In genomic region chr7:18444856-18445255, GRCh38 we compare ENCODE assay signal across 24 cellular contexts. TPM values are rescaled to one million over a fixed set of nuclear protein-coding genes. Genes with fewer than 3 reads are reported as not detected.
DNase-seq lines count a peak whose midpoint lies in the region; ATAC-seq, FAIRE-seq and TF ChIP-seq lines count a peak whose summit lies in the region.
"Had no signal": no experiment of that assay in that cellular context is flagged by ENCODE, and none has a peak within 500 bp of the region (broad histone marks: within the 10 kb centered on the region; RNA-seq: fewer than 3 reads in every experiment).

No MANE protein-coding gene starts in this region.

- H3K4me2 ChIP-seq in GM23338: no peak overlapping the region
- no peak overlapping the region for H3K4me2 ChIP-seq in H1 (ENCODE audit: insufficient read depth in 1 of 2, low read depth in 2 of 2, low read length in 2 of 2)
- H3K4me2 ChIP-seq: A549 had no signal

- no peak overlapping the region for H2BK120ac ChIP-seq in H1 (replicated peaks; ENCODE audit: low read depth, low read length)

- no peak overlapping the region for H4K91ac ChIP-seq in H1 (replicated peaks; ENCODE audit: insufficient read length, low read length)

- H2BK15ac ChIP-seq in H1 (ENCODE audit: low read length): no peak overlapping the region

- H3K4me3 Mint-ChIP-seq in GM23338: no peak overlapping the region
- H3K4me3 Mint-ChIP-seq: CD14-positive monocyte; CD4-positive, alpha-beta T cell; CD8-positive, alpha-beta memory T cell; H9; HFFc6 had no signal

- H2AK5ac ChIP-seq in H1 (ENCODE audit: low read depth, low read length): no peak overlapping the region

- no peaks in the 10 kb centered on the region for H3K36me3 Mint-ChIP-seq in GM23338 (ENCODE audit: low read depth)
- H3K36me3 Mint-ChIP-seq: CD8-positive, alpha-beta memory T cell had no signal

- H2BK12ac ChIP-seq in H1 (ENCODE audit: low read depth, low read length): no peak overlapping the region

- WGBS in H1 (ENCODE audit: extremely low coverage in 1 of 2, insufficient coverage in 1 of 2, insufficient read length in 1 of 2, insufficient replicate concordance in 2 of 2, low coverage in 1 of 2, low lambda C conversion rate in 2 of 2, missing lambda C conversion rate in 1 of 2), 2 experiments: 94% methylated on average over 1 of the region's 1 CpG; no CpG with 5 or more reads in 1 of the 2 experiments

- H3K9ac ChIP-seq in H1 (replicated peaks in 1 of 4; ENCODE audit: extremely low read depth in 1 of 4, low read depth in 3 of 4, low read length in 3 of 4): no peak overlapping the region
- H3K9ac ChIP-seq: BLaER1 treated with 17β-estradiol and CSF1 and Interleukin-3, amounts not matched to agents 10 nM and 100 nM; GM23248 had no signal

- no peaks in the 10 kb centered on the region for H3K9me3 ChIP-seq in HAP-1
- no peaks in the 10 kb centered on the region for H3K9me3 ChIP-seq in H1 (ENCODE audit: insufficient read depth in 2 of 2, low read depth in 1 of 2, low read length in 1 of 2)
- H3K9me3 ChIP-seq: A549, BE2C had no signal

- H3K27me3 ChIP-seq in GM23338 (ENCODE audit: insufficient read depth) (no peaks in the 10 kb centered on the region), HAP-1 (ENCODE audit: low read depth) (no peaks in the 10 kb centered on the region), H1 (replicated peaks in 1 of 4; ENCODE audit: control insufficient read depth in 3 of 4, extremely low read depth in 1 of 4, insufficient read depth in 3 of 4, low read length in 3 of 4) (no peaks in the 10 kb centered on the region)
- H3K27me3 ChIP-seq: BE2C; BLaER1 treated with 17β-estradiol and CSF1 and Interleukin-3, amounts not matched to agents 10 nM and 100 nM had no signal

- TF ChIP-seq RAD21 in H1 (IDR thresholded peaks at IDR 0.05 in 1 of 2, conservative IDR thresholded peaks at IDR 0.05 in 1 of 2; ENCODE audit: low read depth in 2 of 2, low read length in 2 of 2): no peak

- H3F3A ChIP-seq in GM23338 (replicated peaks; ENCODE audit: low read depth): no peaks in the 10 kb centered on the region

- H2AFZ ChIP-seq in GM23338: no peak overlapping the region
- no peak overlapping the region for H2AFZ ChIP-seq in H1 (ENCODE audit: low read length)
- H2AFZ ChIP-seq: GM23248 had no signal

- H3K4ac ChIP-seq in H1 (replicated peaks; ENCODE audit: insufficient read length, low read depth, low read length): no peak overlapping the region

- no peak overlapping the region for H3K14ac ChIP-seq in H1 (ENCODE audit: insufficient read length)

- no peaks in the 10 kb centered on the region for H3K9me2 ChIP-seq in GM23338 (ENCODE audit: insufficient read depth)

- in situ Hi-C loops in HAP-1 (cut with MboI; ENCODE audit: low sequenced_read_pairs): no loop called here

- no peaks in the 10 kb centered on the region for H3K79me1 ChIP-seq in H1 (ENCODE audit: low read depth, low read length)

- CTCF ChIA-PET in H1 (lab: Charles Lee; ENCODE audit: partially characterized antibody): interaction anchor here (1.5 kb wide), 1 partner anchor 92 kb away, joined by 4 read pairs; no protein-coding TSS in a partner anchor

- H3K4me1 ChIP-seq in GM23338 (ENCODE audit: insufficient read depth) (peaks cover 12% of the 10 kb centered on the region), HAP-1 (peaks cover 76% of the 10 kb centered on the region), H1 (replicated peaks in 1 of 4; ENCODE audit: control insufficient read depth in 3 of 4, insufficient read depth in 4 of 4, low read length in 3 of 4) (no peaks in the 10 kb centered on the region; a peak in 1 of 7 replicates)
- H3K4me1 ChIP-seq: A549 had no signal

- no peak overlapping the region for H3K27ac ChIP-seq in GM23338 (ENCODE audit: low read depth)
- no peak overlapping the region for H3K27ac ChIP-seq in H1 (ENCODE audit: low read depth, low read length)
- H3K27ac ChIP-seq: A549; BLaER1 treated with 17β-estradiol and CSF1 and Interleukin-3, amounts not matched to agents 10 nM and 100 nM; GM23248 had no signal

- ATAC-seq in GM23338: no peak
- no peak for ATAC-seq in HG02588 (IDR thresholded peaks at IDR 0.05; ENCODE audit: unreplicated experiment)
- ATAC-seq in GM21529 (IDR thresholded peaks at IDR 0.05; ENCODE audit: unreplicated experiment): no peak
- ATAC-seq: A549, GM12878 had no signal

- TF ChIP-seq CTCF in GM23338 (conservative IDR thresholded peaks at IDR 0.05; ENCODE audit: low read depth in 2 of 2) (no peak), H1 (IDR thresholded peaks at IDR 0.05; ENCODE audit: control extremely low read depth in 1 of 3, insufficient read depth in 1 of 3, low read depth in 1 of 3, low read length in 3 of 3) (no peak)

- DNase-seq in GM23338 (ENCODE audit: low spot score): peak; percentile 41
- DNase-seq in HAP-1 (ENCODE audit: low spot score in 2 of 2): peak; percentile 44 to 87
- no peak for DNase-seq in H1 (ENCODE audit: low read depth in 1 of 2, low spot score in 2 of 2)
- DNase-seq in HUDEP-2 (lab: John Stamatoyannopoulos, UW; ENCODE audit: unreplicated experiment in 76 of 76): no peak
- DNase-seq: 8988T; ACHN; AML-193; CD4-positive, alpha-beta T cell; CD8-positive, alpha-beta memory T cell; DMS 273 treated with DMSO at 0.1 percent for 48 hours; DMS79; EL; GDM1; GM23248; H9; HFFc6 had no signal

- H3K56ac ChIP-seq in H1 (replicated peaks; ENCODE audit: insufficient read length, low read depth, low read length): no peak overlapping the region

- no peak overlapping the region for H2BK20ac ChIP-seq in H1 (ENCODE audit: low read length)

- H3K36me3 ChIP-seq in GM23338 (ENCODE audit: insufficient read depth) (no peaks in the 10 kb centered on the region), HAP-1 (replicated peaks) (no peaks in the 10 kb centered on the region), H1 (ENCODE audit: control insufficient read depth in 2 of 4, insufficient read depth in 4 of 4, low read length in 3 of 4) (no peaks in the 10 kb centered on the region)
- H3K36me3 ChIP-seq: BE2C; BLaER1 treated with 17β-estradiol and CSF1 and Interleukin-3, amounts not matched to agents 10 nM and 100 nM had no signal

- H3K18ac ChIP-seq in H1 (ENCODE audit: extremely low read depth, low read length): no peak overlapping the region

- H3K4me1 Mint-ChIP-seq in GM23338: peaks cover 17% of the 10 kb centered on the region; the same call in 2 of the 3 replicates
- H3K4me1 Mint-ChIP-seq: CD14-positive monocyte; CD8-positive, alpha-beta memory T cell had no signal

- H3K23ac ChIP-seq in H1 (ENCODE audit: insufficient read length): no peak overlapping the region

- H3K79me2 ChIP-seq in GM23338 (replicated peaks; ENCODE audit: insufficient read depth) (no peaks in the 10 kb centered on the region), H1 (ENCODE audit: control insufficient read depth in 1 of 2, insufficient read depth in 2 of 2, low read length in 2 of 2) (no peaks in the 10 kb centered on the region)

- peak overlapping the region; percentile 87 for H3K27ac Mint-ChIP-seq in GM23338
- H3K27ac Mint-ChIP-seq: CD14-positive monocyte; CD4-positive, alpha-beta T cell; CD8-positive, alpha-beta memory T cell; HFFc6 had no signal

- H3K27me3 Mint-ChIP-seq in GM23338 (ENCODE audit: insufficient read depth, low read depth, poor library complexity): peaks cover 3% of the 10 kb centered on the region
- H3K27me3 Mint-ChIP-seq: CD4-positive, alpha-beta T cell; CD8-positive, alpha-beta memory T cell had no signal

- H4K8ac ChIP-seq in H1 (ENCODE audit: extremely low read depth, insufficient read depth, low read length): no peak overlapping the region

- no peaks in the 10 kb centered on the region for H4K20me1 ChIP-seq in GM23338 (replicated peaks; ENCODE audit: insufficient read depth)
- H4K20me1 ChIP-seq in H1 (replicated peaks in 1 of 2; ENCODE audit: control insufficient read depth in 1 of 2, insufficient read depth in 2 of 2, low read length in 2 of 2): no peaks in the 10 kb centered on the region
- H4K20me1 ChIP-seq: BLaER1 treated with 17β-estradiol and CSF1 and Interleukin-3, amounts not matched to agents 10 nM and 100 nM had no signal

- POLR2A ChIA-PET in H1 (lab: Charles Lee; ENCODE audit: partially characterized antibody): no interaction called here

- no peak for TF ChIP-seq EP300 in H1 (IDR thresholded peaks at IDR 0.05; ENCODE audit: borderline replicate concordance in 1 of 2, low read depth in 2 of 2, low read length in 2 of 2)

- no peaks in the 10 kb centered on the region for H3K23me2 ChIP-seq in H1 (ENCODE audit: low read depth, low read length)

- no peak overlapping the region for H4K5ac ChIP-seq in H1 (ENCODE audit: insufficient read length, low read depth, low read length)

- H3K9me3 Mint-ChIP-seq in GM23338: no peaks in the 10 kb centered on the region
- H3K9me3 Mint-ChIP-seq: CD4-positive, alpha-beta T cell; CD8-positive, alpha-beta memory T cell; H9; HFFc6 had no signal

- H2BK5ac ChIP-seq in H1 (ENCODE audit: low read depth, low read length): no peak overlapping the region

- H3K4me3 ChIP-seq in GM23338 (no peak overlapping the region), HAP-1 (no peak overlapping the region), H1 (ENCODE audit: extremely low read depth in 1 of 4, insufficient read depth in 2 of 4, low read depth in 3 of 4, low read length in 4 of 4) (no peak overlapping the region)
- H3K4me3 ChIP-seq: A549; BLaER1 treated with 17β-estradiol and CSF1 and Interleukin-3, amounts not matched to agents 10 nM and 100 nM; GM12878; GM23248 had no signal

- no peak for FAIRE-seq in H1 (lab: Jason Lieb, UNC)
- FAIRE-seq: A549, D721Med, GM12878 had no signal

- no peak for TF ChIP-seq POLR2A in H1 (IDR thresholded peaks at IDR 0.05; ENCODE audit: control extremely low read depth in 1 of 2, low read depth in 2 of 2, low read length in 2 of 2)

TF ChIP-seq in GM23338, 12 proteins besides CTCF, POLR2A, EP300 and RAD21 (continues in another document):
- TF ChIP-seq EZH2phosphoT487 (IDR thresholded peaks at IDR 0.05; ENCODE audit: unreplicated experiment) (no peak), ZNF114 (CRISPR knock-in tag; IDR thresholded peaks at IDR 0.05) (no peak), EZH2 (IDR thresholded peaks at IDR 0.05; ENCODE audit: low read depth, unreplicated experiment) (no peak)

TF ChIP-seq in H1, 55 proteins besides CTCF, POLR2A, EP300 and RAD21:
- TF ChIP-seq CEBPB (IDR thresholded peaks at IDR 0.05; ENCODE audit: low read depth, low read length) (0 out of 2 replicates have a peak, but pooled peaks have one; percentile 6), SIRT6 (IDR thresholded peaks at IDR 0.05; ENCODE audit: low read length) (no peak)

RNA-seq across cellular contexts. Expression of gene HDAC9, which starts 50.7 kb away (rescaled TPM):
- total RNA-seq in GM23338 (2014; rRNA removed; shearing (Covaris generic)): 11.0 and 18.5 TPM in 2 replicates
- polyA plus RNA-seq in GM23338 (2016; fragmentation: Nextera tagmentation; extraction: Ambion mirVana): 5.7 and 8.3 TPM in 2 replicates
- 9.4 and 13.1 TPM in 2 replicates for total RNA-seq in H1 (2021; fragmentation: NEBNext Ultra II Directional; extraction: Animal tissue kit (Norgen Biotek cat#: 25700))
- 7.3 and 9.5 TPM in 2 replicates for polyA plus RNA-seq in H1 (2011; rRNA removed)
- 8.0 TPM for polyA plus RNA-seq in H1 (2011; cell fraction: cytosol; rRNA removed)
- 12.8 TPM for polyA plus RNA-seq in H1 (2011; cell fraction: nucleus; rRNA removed)
- 11.9 to 19.4 TPM (median 15.9 TPM) in 4 replicates for polyA plus RNA-seq in H1 (2012, experiment 1 of 2)
- 0.62 TPM for polyA plus RNA-seq in H1 (2012, experiment 2 of 2)
- 7.7 TPM for polyA plus RNA-seq in H1 (2013, experiment 1 of 2)
- 7.4 TPM for polyA plus RNA-seq in H1 (2013, experiment 2 of 2)
- polyA minus RNA-seq in H1 (2011; rRNA and poly(A)+ RNA removed): 54.3 and 87.6 TPM in 2 replicates
- 12.3 TPM for polyA minus RNA-seq in H1 (2011; cell fraction: cytosol; rRNA and poly(A)+ RNA removed)
- polyA minus RNA-seq in H1 (2011; cell fraction: nucleus; rRNA and poly(A)+ RNA removed): 81.4 TPM

Comparison
In these comparisons a context has a peak if more than half of its experiments do, and no peak if none do; other contexts are left out.
1. DNase-seq: peak in GM23338 (single experiment) and HAP-1 (2 of 2); none in H1 (0 of 2) and HUDEP-2 (0 of 76).